In genomic region chr3:43770426-43771103, GRCh38 we compare ENCODE assay signal across 8 cellular contexts.
DNase-seq lines count a peak whose midpoint lies in the region; ATAC-seq and TF ChIP-seq lines count a peak whose summit lies in the region.

No MANE protein-coding gene starts in this region.

- intact Hi-C loops in heart right ventricle (cut with DNase I) = loop anchor here in 2 of 10 donors (10.0 kb wide), 2 partner anchors 226 to 424 kb away; no protein-coding TSS in a partner anchor

- H3K27ac ChIP-seq in heart right ventricle = peak overlapping the region; percentile 66 to 94 (median 82)
- H3K27ac ChIP-seq in WERI-Rb-1 = no peak overlapping the region

- H3K27me3 ChIP-seq in heart right ventricle = no peaks in the 10 kb centered on the region
- H3K27me3 ChIP-seq in WERI-Rb-1 (ENCODE audit: insufficient read depth, low read depth, severe bottlenecking) = no peaks in the 10 kb centered on the region

- H3K36me3 ChIP-seq in heart right ventricle (no peaks in the 10 kb centered on the region), WERI-Rb-1 (no peaks in the 10 kb centered on the region)

- TF ChIP-seq CTCF in heart right ventricle (IDR thresholded peaks at IDR 0.05) = no peak
- no peak for TF ChIP-seq CTCF in WERI-Rb-1 (IDR thresholded peaks at IDR 0.05; ENCODE audit: low read depth, low read length)

- DNase-seq in NCI-H345 (lab: John Stamatoyannopoulos, UW) (peak; percentile 31), NCI-H345 treated with DMSO at 0.1 percent for 48 hours (lab: John Stamatoyannopoulos, UW; ENCODE audit: unreplicated experiment) (no peak), heart right ventricle (peak; percentile 65 to 72), WERI-Rb-1 (no peak), NCI-H2227 (lab: John Stamatoyannopoulos, UW; ENCODE audit: unreplicated experiment) (no peak), inferior parietal cortex (ENCODE audit: extremely low spot score) (no peak)
- DNase-seq in activated T-cell treated with anti-CD3 and anti-CD28 coated beads, Interleukin-2, amount 50 U/mL, for 1 hour = peak; percentile 31
- DNase-seq in stimulated activated CD4-positive, alpha-beta T cell treated with anti-CD3 and anti-CD28 coated beads, Interleukin-2, amount 100 ng/mL, for 24 hours = peak; percentile 42 to 53

- WGBS in heart right ventricle, 2 donors = 37 to 39% methylated on average over 11 of the region's 11 CpGs

- no peaks in the 10 kb centered on the region for H3K9me3 ChIP-seq in heart right ventricle
- H3K9me3 ChIP-seq in WERI-Rb-1 (ENCODE audit: severe bottlenecking) = no peaks in the 10 kb centered on the region

- H3K4me1 ChIP-seq in heart right ventricle = peaks cover 11 to 52% (median 30%) of the 10 kb centered on the region in 9 donors

- H3K4me3 ChIP-seq in heart right ventricle = no peak overlapping the region
- H3K4me3 ChIP-seq in WERI-Rb-1 (ENCODE audit: low read depth, low read length) = no peak overlapping the region

- ATAC-seq in heart right ventricle = peak; percentile 46 to 92 (median 76)

Comparison
In these comparisons a context has a peak if more than half of its experiments do, and no peak if none do; other contexts are left out.
1. DNase-seq: peak in NCI-H345 (single experiment), activated T-cell treated with anti-CD3 and anti-CD28 coated beads, Interleukin-2, amount 50 U/mL, for 1 hour (single experiment), heart right ventricle (2 of 2) and stimulated activated CD4-positive, alpha-beta T cell treated with anti-CD3 and anti-CD28 coated beads, Interleukin-2, amount 100 ng/mL, for 24 hours (2 of 2); none in NCI-H345 treated with DMSO at 0.1 percent for 48 hours (single experiment), WERI-Rb-1 (single experiment), NCI-H2227 (single experiment) and inferior parietal cortex (single experiment).